In the genomic region with DNA sequence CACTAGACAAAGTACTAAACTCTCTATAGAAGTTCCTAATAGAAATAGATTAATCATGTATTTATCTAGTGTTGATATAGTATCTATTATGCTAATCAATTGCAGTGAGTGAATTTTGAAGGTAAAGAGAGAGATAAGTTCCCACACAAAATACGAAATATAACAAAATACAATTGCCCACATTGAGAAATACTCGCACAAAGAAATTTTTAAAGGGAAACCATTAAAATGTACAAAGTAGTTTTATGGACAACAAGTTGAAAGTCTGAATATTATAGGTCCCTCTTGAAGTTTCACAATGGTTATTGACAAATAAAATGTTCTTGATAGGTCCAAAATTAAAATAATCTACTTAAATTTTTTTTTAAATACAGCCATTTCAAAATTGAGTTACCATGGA, we compare ENCODE assay signal across 28 cellular contexts.
"Had no signal": no experiment of that assay in that cellular context is flagged by ENCODE, and none has a peak within 500 bp of the region (broad histone marks: within the 10 kb centered on the region; RNA-seq: fewer than 3 reads in every experiment).

No MANE protein-coding gene starts in this region.

- H3K27ac ChIP-seq: colonic mucosa, coronary artery, dorsolateral prefrontal cortex, epithelial cell of prostate, esophagus muscularis mucosa, esophagus squamous epithelium, foreskin keratinocyte, gastrocnemius medialis, gastroesophageal sphincter, heart left ventricle, heart right ventricle, hepatocyte had no signal

- H3K4me1 ChIP-seq: colonic mucosa, esophagus muscularis mucosa, esophagus squamous epithelium, foreskin keratinocyte, gastrocnemius medialis, gastroesophageal sphincter, heart left ventricle, heart right ventricle had no signal

- H3K36me3 ChIP-seq: colonic mucosa, esophagus muscularis mucosa, esophagus squamous epithelium, gastrocnemius medialis, gastroesophageal sphincter, heart left ventricle, heart right ventricle had no signal

- FAIRE-seq: endometrium, endothelial cell of umbilical vein, frontal cortex had no signal

- H3K4me3 ChIP-seq: colonic mucosa, coronary artery, dorsolateral prefrontal cortex, esophagus muscularis mucosa, esophagus squamous epithelium, gastrocnemius medialis, gastroesophageal sphincter, heart left ventricle, heart right ventricle, hepatocyte had no signal

- H3K4me2 ChIP-seq: hepatocyte had no signal

- DNase-seq: colonic mucosa; cortex of kidney; dermis blood vessel endothelial cell; dorsolateral prefrontal cortex; effector CD4-positive, alpha-beta T cell; effector CD8-positive, alpha-beta T cell; effector memory CD4-positive, alpha-beta T cell; effector memory CD8-positive, alpha-beta T cell; endodermal cell; erythroblast; esophagus squamous epithelium; foreskin fibroblast; foreskin melanocyte; gastrocnemius medialis; glutamatergic neuron; head of caudate nucleus; heart left ventricle; heart right ventricle had no signal

- ATAC-seq: effector memory CD8-positive, alpha-beta T cell; esophagus mucosa; foreskin keratinocyte; gastrocnemius medialis; gastroesophageal sphincter; heart left ventricle; heart right ventricle had no signal

- H3K79me2 ChIP-seq: hepatocyte had no signal

- H2AFZ ChIP-seq: hepatocyte had no signal

- H3K9me3 ChIP-seq: colonic mucosa, esophagus muscularis mucosa, esophagus squamous epithelium, gastrocnemius medialis, gastroesophageal sphincter, heart left ventricle, heart right ventricle had no signal

- H3K27me3 ChIP-seq: colonic mucosa, dorsolateral prefrontal cortex, esophagus muscularis mucosa, esophagus squamous epithelium, foreskin keratinocyte, gastrocnemius medialis, gastroesophageal sphincter, heart left ventricle, heart right ventricle, hepatocyte had no signal
